ENCODE assay signal across 1 cellular context in the genomic region with DNA sequence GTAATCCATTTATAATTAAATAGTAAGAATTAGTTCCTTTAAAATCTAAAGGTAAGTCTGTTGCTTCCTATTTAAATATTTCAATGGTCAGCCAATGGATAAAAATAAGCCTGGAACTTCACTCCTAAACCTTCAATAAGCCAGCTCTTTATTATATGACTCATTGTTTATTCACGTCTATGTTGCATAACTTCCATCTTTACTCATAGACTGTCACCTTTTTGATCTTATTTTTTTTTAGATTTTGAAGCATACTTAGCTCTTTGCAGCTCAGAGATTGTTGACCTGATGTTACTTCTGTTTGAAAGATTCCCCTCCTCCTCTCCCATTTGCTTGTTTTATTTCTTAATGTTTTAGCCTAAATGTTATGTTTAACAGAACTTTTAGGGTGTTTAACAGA.
TF ChIP-seq lines count a peak whose summit lies in the region.

No MANE protein-coding gene starts in this region.

TF ChIP-seq in SK-N-SH treated with all-trans-retinoic acid at 6 μM for 48 hours, 23 proteins besides CTCF, POLR2A, EP300 and RAD21 (continued from another document):
- TF ChIP-seq BACH2 (CRISPR knock-in tag; IDR thresholded peaks at IDR 0.05; ENCODE audit: borderline replicate concordance) (no peak), TOX (CRISPR knock-in tag; IDR thresholded peaks at IDR 0.05; ENCODE audit: borderline replicate concordance) (no peak), OSR1 (CRISPR knock-in tag; IDR thresholded peaks at IDR 0.05) (no peak), ZNF565 (CRISPR knock-in tag; conservative IDR thresholded peaks at IDR 0.05; ENCODE audit: low read depth) (no peak)
TF ChIP-seq in SK-N-SH treated with all-trans-retinoic acid at 6 μM for 48 hours: peak in this region for 0.
